ENCODE assay signal across 11 cellular contexts in the genomic region with DNA sequence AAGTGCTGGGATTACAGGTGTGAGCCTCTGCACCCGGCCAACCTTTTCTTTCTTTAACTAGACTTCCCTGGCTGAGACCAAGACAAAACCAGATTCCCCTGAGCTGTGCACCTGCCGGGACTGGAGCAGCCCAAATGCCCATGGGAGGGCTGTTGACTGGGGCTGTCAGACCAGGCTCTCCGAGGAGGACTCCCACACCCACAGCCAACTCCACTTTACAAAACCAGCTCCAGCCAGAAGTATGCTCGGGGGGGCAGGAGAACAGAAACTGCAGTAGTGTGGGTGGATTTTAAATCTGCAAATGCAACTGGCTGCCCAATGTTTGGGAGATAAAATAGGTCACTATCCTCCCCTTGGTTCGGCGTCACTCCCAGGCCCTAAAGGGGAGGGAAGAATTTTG.
DNase-seq lines count a peak whose midpoint lies in the region; ATAC-seq, FAIRE-seq and TF ChIP-seq lines count a peak whose summit lies in the region.
"Had no signal": no experiment of that assay in that cellular context is flagged by ENCODE, and none has a peak within 500 bp of the region (broad histone marks: within the 10 kb centered on the region; RNA-seq: fewer than 3 reads in every experiment).

No MANE protein-coding gene starts in this region.

- no peak for TF ChIP-seq CTCF in HEK293 (tag by site-specific recombination; IDR thresholded peaks at IDR 0.05)
- no peak for TF ChIP-seq CTCF in astrocyte (IDR thresholded peaks at IDR 0.05; ENCODE audit: insufficient read depth, low read depth, low read length)
- TF ChIP-seq CTCF in WTC11 (IDR thresholded peaks at IDR 0.05), result no peak

- H3K36me3 Mint-ChIP-seq in astrocyte (ENCODE audit: low read depth, unreplicated experiment) (no peaks in the 10 kb centered on the region), WTC11 (no peaks in the 10 kb centered on the region)
- H3K36me3 Mint-ChIP-seq in natural killer cell treated with Interleukin-12 subunit alpha and Interleukin-12 subunit beta and Interleukin-15 and Interleukin-18, amount 100 ng/mL, for 72 hours, result peaks cover 6% of the 10 kb centered on the region

- DNase-seq in CD1c-positive myeloid dendritic cell (ENCODE audit: extremely low spot score), result peak; percentile 92
- DNase-seq in astrocyte (ENCODE audit: low read depth), result no peak
- no peak for DNase-seq in natural killer cell treated with Interleukin-12 subunit alpha and Interleukin-12 subunit beta and Interleukin-15 and Interleukin-18, amount 100 ng/mL, for 72 hours (ENCODE audit: low spot score)
- no peak for DNase-seq in GOT3 (lab: John Stamatoyannopoulos, UW)
- DNase-seq in NCI-H2029 (lab: John Stamatoyannopoulos, UW), result no peak
- no peak for DNase-seq in WTC11 (ENCODE audit: low spot score)
- DNase-seq: effector CD4-positive, alpha-beta T cell; NCI-H82 had no signal

- H3K36me3 ChIP-seq in HEK293 (ENCODE audit: control insufficient read depth in 2 of 2, insufficient read depth in 1 of 2, low read length in 2 of 2), result no peaks in the 10 kb centered on the region
- no peaks in the 10 kb centered on the region for H3K36me3 ChIP-seq in astrocyte (ENCODE audit: insufficient read depth, low read length)

- no peak overlapping the region for H3K4me3 Mint-ChIP-seq in astrocyte (ENCODE audit: unreplicated experiment)
- peak overlapping the region; percentile 85 for H3K4me3 Mint-ChIP-seq in natural killer cell treated with Interleukin-12 subunit alpha and Interleukin-12 subunit beta and Interleukin-15 and Interleukin-18, amount 100 ng/mL, for 72 hours
- no peak overlapping the region for H3K4me3 Mint-ChIP-seq in WTC11

- no peaks in the 10 kb centered on the region for H3K79me2 ChIP-seq in astrocyte (ENCODE audit: insufficient read depth, low read length)

- POLR2A ChIA-PET in HEK293 (lab: Yijun Ruan, JAX), result interaction anchor here (0.6 kb wide), 1 partner anchor 9 kb away, joined by 3 read pairs; no protein-coding TSS in a partner anchor
- POLR2A ChIA-PET in WTC11 (lab: Charles Lee), result interaction anchor here (0.9 kb wide), 1 partner anchor 10 kb away, joined by 3 read pairs; no protein-coding TSS in a partner anchor

- no peaks in the 10 kb centered on the region for H3K27me3 ChIP-seq in astrocyte (ENCODE audit: insufficient read depth, low read length)

- H3K27ac Mint-ChIP-seq in astrocyte (ENCODE audit: unreplicated experiment), result peak overlapping the region; percentile 12
- peak overlapping the region; percentile 98 to 99 for H3K27ac Mint-ChIP-seq in natural killer cell treated with Interleukin-12 subunit alpha and Interleukin-12 subunit beta and Interleukin-15 and Interleukin-18, amount 100 ng/mL, for 72 hours
- no peak overlapping the region for H3K27ac Mint-ChIP-seq in WTC11

- H3K4me2 ChIP-seq in astrocyte (ENCODE audit: low read length), result peak overlapping the region; percentile 35

- CTCF ChIA-PET in HEK293 (lab: Yijun Ruan, JAX) (interaction anchor here (1.1 kb wide), 1 partner anchor 22 kb away, joined by 3 read pairs; no protein-coding TSS in a partner anchor), WTC11 (lab: Charles Lee) (interaction anchor here (0.8 kb wide), 1 partner anchor 184 kb away, joined by 3 read pairs; no protein-coding TSS in a partner anchor)

- H3K27ac ChIP-seq in HEK293 (ENCODE audit: extremely low read depth, low read depth, low read length) (no peak overlapping the region), astrocyte (ENCODE audit: low read depth, low read length) (peak overlapping the region; percentile 75)

- H3K9me3 ChIP-seq in HEK293 (ENCODE audit: control insufficient read depth, insufficient read depth, low read depth, low read length) (no peaks in the 10 kb centered on the region), astrocyte (ENCODE audit: insufficient read depth, low read depth, low read length) (no peaks in the 10 kb centered on the region)

- FAIRE-seq in astrocyte (lab: Jason Lieb, UNC), result no peak

- no peak for ATAC-seq in natural killer cell treated with Interleukin-12 subunit alpha and Interleukin-12 subunit beta and Interleukin-15 and Interleukin-18, amount 100 ng/mL, for 72 hours
- ATAC-seq in HG02642 (IDR thresholded peaks at IDR 0.05; ENCODE audit: poor library complexity, unreplicated experiment), result no peak
- ATAC-seq in WTC11, result no peak

- H4K20me1 ChIP-seq in astrocyte (ENCODE audit: insufficient read depth, low read length), result no peaks in the 10 kb centered on the region

- H3K9me3 Mint-ChIP-seq in astrocyte (ENCODE audit: unreplicated experiment) (peaks cover 6% of the 10 kb centered on the region), WTC11 (no peaks in the 10 kb centered on the region)
- no peaks in the 10 kb centered on the region for H3K9me3 Mint-ChIP-seq in natural killer cell treated with Interleukin-12 subunit alpha and Interleukin-12 subunit beta and Interleukin-15 and Interleukin-18, amount 100 ng/mL, for 72 hours
- H3K9me3 Mint-ChIP-seq: memory B cell had no signal

- H3K4me3 ChIP-seq in HEK293 (ENCODE audit: low read depth, low read length) (no peak overlapping the region), astrocyte (ENCODE audit: insufficient read depth, low read depth, low read length) (no peak overlapping the region)

- H3K4me1 ChIP-seq in HEK293 (ENCODE audit: control insufficient read depth, insufficient read depth, low read length) (no peaks in the 10 kb centered on the region), astrocyte (ENCODE audit: insufficient read depth, low read length) (peaks cover 35% of the 10 kb centered on the region)

- peak overlapping the region; percentile 45 for H3K9ac ChIP-seq in astrocyte (ENCODE audit: low read length)

- H3K4me1 Mint-ChIP-seq in astrocyte (ENCODE audit: low read depth, unreplicated experiment), result peaks cover 26% of the 10 kb centered on the region
- H3K4me1 Mint-ChIP-seq in natural killer cell treated with Interleukin-12 subunit alpha and Interleukin-12 subunit beta and Interleukin-15 and Interleukin-18, amount 100 ng/mL, for 72 hours (ENCODE audit: low read depth in 2 of 2), result peaks cover 57 to 65% of the 10 kb centered on the region in 2 donors
- no peaks in the 10 kb centered on the region for H3K4me1 Mint-ChIP-seq in WTC11

- H3K27me3 Mint-ChIP-seq in astrocyte (ENCODE audit: low read depth, unreplicated experiment) (peaks cover 4% of the 10 kb centered on the region), WTC11 (ENCODE audit: low read depth) (no peaks in the 10 kb centered on the region)
- no peaks in the 10 kb centered on the region for H3K27me3 Mint-ChIP-seq in natural killer cell treated with Interleukin-12 subunit alpha and Interleukin-12 subunit beta and Interleukin-15 and Interleukin-18, amount 100 ng/mL, for 72 hours
- H3K27me3 Mint-ChIP-seq: memory B cell had no signal

- H2AFZ ChIP-seq in astrocyte (ENCODE audit: low read depth, low read length), result no peak overlapping the region

TF ChIP-seq in HEK293, 187 proteins besides CTCF, POLR2A, EP300 and RAD21:
- TF ChIP-seq ZNF157 (tag by site-specific recombination; IDR thresholded peaks at IDR 0.05), result no peak
- TF ChIP-seq ZNF202 (tag by site-specific recombination; IDR thresholded peaks at IDR 0.05; ENCODE audit: borderline replicate concordance), result no peak
- TF ChIP-seq SP3 (tag by site-specific recombination; IDR thresholded peaks at IDR 0.05), result no peak
- TF ChIP-seq EGR2 (tag by site-specific recombination; IDR thresholded peaks at IDR 0.05; ENCODE audit: low read depth), result peak; percentile 34; the same call in 1 of the 2 replicates
- TF ChIP-seq, protein P1, sequence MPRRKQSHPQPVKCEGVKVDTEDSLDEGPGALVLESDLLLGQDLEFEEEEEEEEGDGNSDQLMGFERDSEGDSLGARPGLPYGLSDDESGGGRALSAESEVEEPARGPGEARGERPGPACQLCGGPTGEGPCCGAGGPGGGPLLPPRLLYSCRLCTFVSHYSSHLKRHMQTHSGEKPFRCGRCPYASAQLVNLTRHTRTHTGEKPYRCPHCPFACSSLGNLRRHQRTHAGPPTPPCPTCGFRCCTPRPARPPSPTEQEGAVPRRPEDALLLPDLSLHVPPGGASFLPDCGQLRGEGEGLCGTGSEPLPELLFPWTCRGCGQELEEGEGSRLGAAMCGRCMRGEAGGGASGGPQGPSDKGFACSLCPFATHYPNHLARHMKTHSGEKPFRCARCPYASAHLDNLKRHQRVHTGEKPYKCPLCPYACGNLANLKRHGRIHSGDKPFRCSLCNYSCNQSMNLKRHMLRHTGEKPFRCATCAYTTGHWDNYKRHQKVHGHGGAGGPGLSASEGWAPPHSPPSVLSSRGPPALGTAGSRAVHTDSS (tag by site-specific recombination; IDR thresholded peaks at IDR 0.05), result no peak
- TF ChIP-seq ZNF76 (tag by site-specific recombination; IDR thresholded peaks at IDR 0.05; ENCODE audit: borderline replicate concordance, low read depth), result no peak

TF ChIP-seq in WTC11, 78 proteins besides CTCF, POLR2A, EP300 and RAD21 (continues in another document):
- TF ChIP-seq ZNF263 (CRISPR knock-in tag; IDR thresholded peaks at IDR 0.05; ENCODE audit: low read depth) (no peak), GABPB1 (CRISPR knock-in tag; IDR thresholded peaks at IDR 0.05) (no peak), CBFB (CRISPR knock-in tag; IDR thresholded peaks at IDR 0.05; ENCODE audit: low read depth) (no peak), SMAD4 (CRISPR knock-in tag; IDR thresholded peaks at IDR 0.05) (no peak), IRF2 (CRISPR knock-in tag; IDR thresholded peaks at IDR 0.05; ENCODE audit: borderline replicate concordance, low read depth) (no peak), ZNF138 (CRISPR knock-in tag; conservative IDR thresholded peaks at IDR 0.05) (no peak)
- TF ChIP-seq, protein P2, sequence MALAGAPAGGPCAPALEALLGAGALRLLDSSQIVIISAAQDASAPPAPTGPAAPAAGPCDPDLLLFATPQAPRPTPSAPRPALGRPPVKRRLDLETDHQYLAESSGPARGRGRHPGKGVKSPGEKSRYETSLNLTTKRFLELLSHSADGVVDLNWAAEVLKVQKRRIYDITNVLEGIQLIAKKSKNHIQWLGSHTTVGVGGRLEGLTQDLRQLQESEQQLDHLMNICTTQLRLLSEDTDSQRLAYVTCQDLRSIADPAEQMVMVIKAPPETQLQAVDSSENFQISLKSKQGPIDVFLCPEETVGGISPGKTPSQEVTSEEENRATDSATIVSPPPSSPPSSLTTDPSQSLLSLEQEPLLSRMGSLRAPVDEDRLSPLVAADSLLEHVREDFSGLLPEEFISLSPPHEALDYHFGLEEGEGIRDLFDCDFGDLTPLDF (CRISPR knock-in tag; IDR thresholded peaks at IDR 0.05), result no peak
- TF ChIP-seq, protein P3, sequence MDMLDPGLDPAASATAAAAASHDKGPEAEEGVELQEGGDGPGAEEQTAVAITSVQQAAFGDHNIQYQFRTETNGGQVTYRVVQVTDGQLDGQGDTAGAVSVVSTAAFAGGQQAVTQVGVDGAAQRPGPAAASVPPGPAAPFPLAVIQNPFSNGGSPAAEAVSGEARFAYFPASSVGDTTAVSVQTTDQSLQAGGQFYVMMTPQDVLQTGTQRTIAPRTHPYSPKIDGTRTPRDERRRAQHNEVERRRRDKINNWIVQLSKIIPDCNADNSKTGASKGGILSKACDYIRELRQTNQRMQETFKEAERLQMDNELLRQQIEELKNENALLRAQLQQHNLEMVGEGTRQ (CRISPR knock-in tag; IDR thresholded peaks at IDR 0.05), result no peak
